Comparison of ENCODE assay signal across 1 cellular context in the genomic region with DNA sequence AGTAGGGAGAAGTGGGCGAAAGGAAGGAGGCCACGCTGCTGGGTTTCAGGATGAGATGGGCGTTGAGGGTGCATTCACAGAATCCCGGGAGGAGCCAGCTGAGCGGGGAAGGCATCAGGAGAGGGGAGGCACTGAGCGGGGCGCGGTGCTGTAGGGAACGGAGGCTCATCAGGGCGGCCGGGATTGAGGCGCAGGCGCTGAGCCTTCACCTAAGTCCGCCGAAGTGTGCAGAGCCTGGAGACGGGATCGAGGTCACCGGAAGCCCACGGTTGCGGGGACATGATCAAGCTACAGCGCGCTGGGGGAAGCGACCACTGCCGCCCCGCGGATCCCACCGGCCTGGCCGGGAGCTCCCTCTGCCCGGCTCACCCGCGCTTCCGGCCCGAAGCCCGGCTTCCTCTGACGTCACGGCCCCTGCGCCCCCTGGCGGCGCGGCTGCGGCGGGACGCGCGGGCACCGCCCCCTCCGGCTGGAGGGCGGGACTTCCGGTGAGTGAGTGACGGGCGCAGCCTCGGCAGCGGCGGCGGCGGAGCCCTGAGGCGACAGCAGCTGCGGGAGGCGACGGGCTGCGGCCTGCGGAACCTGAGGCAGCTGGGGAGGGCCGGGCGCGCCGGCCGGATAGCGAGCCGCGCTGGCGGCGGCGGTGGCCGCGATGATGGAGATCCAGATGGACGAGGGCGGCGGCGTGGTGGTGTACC.
TF ChIP-seq lines count a peak whose summit lies in the region.

A gene with protein sequence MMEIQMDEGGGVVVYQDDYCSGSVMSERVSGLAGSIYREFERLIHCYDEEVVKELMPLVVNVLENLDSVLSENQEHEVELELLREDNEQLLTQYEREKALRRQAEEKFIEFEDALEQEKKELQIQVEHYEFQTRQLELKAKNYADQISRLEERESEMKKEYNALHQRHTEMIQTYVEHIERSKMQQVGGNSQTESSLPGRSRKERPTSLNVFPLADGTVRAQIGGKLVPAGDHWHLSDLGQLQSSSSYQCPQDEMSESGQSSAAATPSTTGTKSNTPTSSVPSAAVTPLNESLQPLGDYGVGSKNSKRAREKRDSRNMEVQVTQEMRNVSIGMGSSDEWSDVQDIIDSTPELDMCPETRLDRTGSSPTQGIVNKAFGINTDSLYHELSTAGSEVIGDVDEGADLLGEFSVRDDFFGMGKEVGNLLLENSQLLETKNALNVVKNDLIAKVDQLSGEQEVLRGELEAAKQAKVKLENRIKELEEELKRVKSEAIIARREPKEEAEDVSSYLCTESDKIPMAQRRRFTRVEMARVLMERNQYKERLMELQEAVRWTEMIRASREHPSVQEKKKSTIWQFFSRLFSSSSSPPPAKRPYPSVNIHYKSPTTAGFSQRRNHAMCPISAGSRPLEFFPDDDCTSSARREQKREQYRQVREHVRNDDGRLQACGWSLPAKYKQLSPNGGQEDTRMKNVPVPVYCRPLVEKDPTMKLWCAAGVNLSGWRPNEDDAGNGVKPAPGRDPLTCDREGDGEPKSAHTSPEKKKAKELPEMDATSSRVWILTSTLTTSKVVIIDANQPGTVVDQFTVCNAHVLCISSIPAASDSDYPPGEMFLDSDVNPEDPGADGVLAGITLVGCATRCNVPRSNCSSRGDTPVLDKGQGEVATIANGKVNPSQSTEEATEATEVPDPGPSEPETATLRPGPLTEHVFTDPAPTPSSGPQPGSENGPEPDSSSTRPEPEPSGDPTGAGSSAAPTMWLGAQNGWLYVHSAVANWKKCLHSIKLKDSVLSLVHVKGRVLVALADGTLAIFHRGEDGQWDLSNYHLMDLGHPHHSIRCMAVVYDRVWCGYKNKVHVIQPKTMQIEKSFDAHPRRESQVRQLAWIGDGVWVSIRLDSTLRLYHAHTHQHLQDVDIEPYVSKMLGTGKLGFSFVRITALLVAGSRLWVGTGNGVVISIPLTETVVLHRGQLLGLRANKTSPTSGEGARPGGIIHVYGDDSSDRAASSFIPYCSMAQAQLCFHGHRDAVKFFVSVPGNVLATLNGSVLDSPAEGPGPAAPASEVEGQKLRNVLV (N-terminal part only) (plus strand): TSS at position 508 of the 698 bp plus-strand sequence. CDS start 145 bp downstream, at position 653.

TF ChIP-seq in HepG2, 621 proteins besides CTCF, POLR2A, EP300 and RAD21 (continued from another document and continues in another):
- TF ChIP-seq, protein P1, sequence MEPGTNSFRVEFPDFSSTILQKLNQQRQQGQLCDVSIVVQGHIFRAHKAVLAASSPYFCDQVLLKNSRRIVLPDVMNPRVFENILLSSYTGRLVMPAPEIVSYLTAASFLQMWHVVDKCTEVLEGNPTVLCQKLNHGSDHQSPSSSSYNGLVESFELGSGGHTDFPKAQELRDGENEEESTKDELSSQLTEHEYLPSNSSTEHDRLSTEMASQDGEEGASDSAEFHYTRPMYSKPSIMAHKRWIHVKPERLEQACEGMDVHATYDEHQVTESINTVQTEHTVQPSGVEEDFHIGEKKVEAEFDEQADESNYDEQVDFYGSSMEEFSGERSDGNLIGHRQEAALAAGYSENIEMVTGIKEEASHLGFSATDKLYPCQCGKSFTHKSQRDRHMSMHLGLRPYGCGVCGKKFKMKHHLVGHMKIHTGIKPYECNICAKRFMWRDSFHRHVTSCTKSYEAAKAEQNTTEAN (CRISPR knock-in tag; conservative IDR thresholded peaks at IDR 0.05) = no peak; the same call in 1 of the 2 replicates
- no peak for TF ChIP-seq RFXANK (CRISPR knock-in tag; IDR thresholded peaks at IDR 0.05)
- TF ChIP-seq ZSCAN20 (CRISPR knock-in tag; IDR thresholded peaks at IDR 0.05; ENCODE audit: borderline replicate concordance) = peak; percentile 53; the same call in 1 of the 2 replicates
- no peak for TF ChIP-seq NR2F6 (IDR thresholded peaks at IDR 0.05)
- no peak for TF ChIP-seq NR2F6 (CRISPR knock-in tag; IDR thresholded peaks at IDR 0.05)
- TF ChIP-seq ZNF333 (CRISPR knock-in tag; IDR thresholded peaks at IDR 0.05; ENCODE audit: borderline replicate concordance) = no peak
- TF ChIP-seq ARHGAP35 (CRISPR knock-in tag; IDR thresholded peaks at IDR 0.05; ENCODE audit: borderline replicate concordance) = no peak
- TF ChIP-seq, protein P2, sequence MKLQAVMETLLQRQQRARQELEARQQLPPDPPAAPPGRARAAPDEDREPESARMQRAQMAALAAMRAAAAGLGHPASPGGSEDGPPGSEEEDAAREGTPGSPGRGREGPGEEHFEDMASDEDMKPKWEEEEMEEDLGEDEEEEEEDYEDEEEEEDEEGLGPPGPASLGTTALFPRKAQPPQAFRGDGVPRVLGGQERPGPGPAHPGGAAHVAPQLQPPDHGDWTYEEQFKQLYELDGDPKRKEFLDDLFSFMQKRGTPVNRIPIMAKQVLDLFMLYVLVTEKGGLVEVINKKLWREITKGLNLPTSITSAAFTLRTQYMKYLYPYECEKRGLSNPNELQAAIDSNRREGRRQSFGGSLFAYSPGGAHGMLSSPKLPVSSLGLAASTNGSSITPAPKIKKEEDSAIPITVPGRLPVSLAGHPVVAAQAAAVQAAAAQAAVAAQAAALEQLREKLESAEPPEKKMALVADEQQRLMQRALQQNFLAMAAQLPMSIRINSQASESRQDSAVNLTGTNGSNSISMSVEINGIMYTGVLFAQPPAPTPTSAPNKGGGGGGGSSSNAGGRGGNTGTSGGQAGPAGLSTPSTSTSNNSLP (IDR thresholded peaks at IDR 0.05; ENCODE audit: low read depth, low read length) = no peak
- TF ChIP-seq MEF2D (CRISPR knock-in tag; IDR thresholded peaks at IDR 0.05) = no peak; the same call in 1 of the 2 replicates
- TF ChIP-seq, protein P3, sequence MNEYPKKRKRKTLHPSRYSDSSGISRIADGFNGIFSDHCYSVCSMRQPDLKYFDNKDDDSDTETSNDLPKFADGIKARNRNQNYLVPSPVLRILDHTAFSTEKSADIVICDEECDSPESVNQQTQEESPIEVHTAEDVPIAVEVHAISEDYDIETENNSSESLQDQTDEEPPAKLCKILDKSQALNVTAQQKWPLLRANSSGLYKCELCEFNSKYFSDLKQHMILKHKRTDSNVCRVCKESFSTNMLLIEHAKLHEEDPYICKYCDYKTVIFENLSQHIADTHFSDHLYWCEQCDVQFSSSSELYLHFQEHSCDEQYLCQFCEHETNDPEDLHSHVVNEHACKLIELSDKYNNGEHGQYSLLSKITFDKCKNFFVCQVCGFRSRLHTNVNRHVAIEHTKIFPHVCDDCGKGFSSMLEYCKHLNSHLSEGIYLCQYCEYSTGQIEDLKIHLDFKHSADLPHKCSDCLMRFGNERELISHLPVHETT (CRISPR knock-in tag; conservative IDR thresholded peaks at IDR 0.05) = peak; percentile 51; the same call in 1 of the 2 replicates
- TF ChIP-seq, protein P4, sequence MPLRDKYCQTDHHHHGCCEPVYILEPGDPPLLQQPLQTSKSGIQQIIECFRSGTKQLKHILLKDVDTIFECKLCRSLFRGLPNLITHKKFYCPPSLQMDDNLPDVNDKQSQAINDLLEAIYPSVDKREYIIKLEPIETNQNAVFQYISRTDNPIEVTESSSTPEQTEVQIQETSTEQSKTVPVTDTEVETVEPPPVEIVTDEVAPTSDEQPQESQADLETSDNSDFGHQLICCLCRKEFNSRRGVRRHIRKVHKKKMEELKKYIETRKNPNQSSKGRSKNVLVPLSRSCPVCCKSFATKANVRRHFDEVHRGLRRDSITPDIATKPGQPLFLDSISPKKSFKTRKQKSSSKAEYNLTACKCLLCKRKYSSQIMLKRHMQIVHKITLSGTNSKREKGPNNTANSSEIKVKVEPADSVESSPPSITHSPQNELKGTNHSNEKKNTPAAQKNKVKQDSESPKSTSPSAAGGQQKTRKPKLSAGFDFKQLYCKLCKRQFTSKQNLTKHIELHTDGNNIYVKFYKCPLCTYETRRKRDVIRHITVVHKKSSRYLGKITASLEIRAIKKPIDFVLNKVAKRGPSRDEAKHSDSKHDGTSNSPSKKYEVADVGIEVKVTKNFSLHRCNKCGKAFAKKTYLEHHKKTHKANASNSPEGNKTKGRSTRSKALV (CRISPR knock-in tag; IDR thresholded peaks at IDR 0.05) = peak; percentile 52; the same call in 1 of the 2 replicates
- no peak for TF ChIP-seq PHB2 (IDR thresholded peaks at IDR 0.05; ENCODE audit: partially characterized antibody)
- TF ChIP-seq, protein P5, sequence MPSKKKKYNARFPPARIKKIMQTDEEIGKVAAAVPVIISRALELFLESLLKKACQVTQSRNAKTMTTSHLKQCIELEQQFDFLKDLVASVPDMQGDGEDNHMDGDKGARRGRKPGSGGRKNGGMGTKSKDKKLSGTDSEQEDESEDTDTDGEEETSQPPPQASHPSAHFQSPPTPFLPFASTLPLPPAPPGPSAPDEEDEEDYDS (CRISPR knock-in tag; IDR thresholded peaks at IDR 0.05) = no peak; the same call in 1 of the 2 replicates
- TF ChIP-seq RBM39 (IDR thresholded peaks at IDR 0.05; ENCODE audit: low read depth, low read length, poor library complexity, severe bottlenecking) = peak; percentile 34
- TF ChIP-seq RNF2 (conservative IDR thresholded peaks at IDR 0.05; ENCODE audit: low read depth) = no peak; the same call in 1 of the 2 replicates
- no peak for TF ChIP-seq ZNF768 (CRISPR knock-in tag; IDR thresholded peaks at IDR 0.05)
- no peak for TF ChIP-seq NFE2L1 (CRISPR knock-in tag; IDR thresholded peaks at IDR 0.05; ENCODE audit: borderline replicate concordance)
- no peak for TF ChIP-seq ZNF30 (CRISPR knock-in tag; IDR thresholded peaks at IDR 0.05)
- TF ChIP-seq ZNF564 (CRISPR knock-in tag; IDR thresholded peaks at IDR 0.05) = no peak; the same call in 1 of the 2 replicates
- peak; percentile 86; the same call in 1 of the 2 replicates for TF ChIP-seq SRY (CRISPR knock-in tag; IDR thresholded peaks at IDR 0.05)
- peak; percentile 95 for TF ChIP-seq BRD4 (CRISPR knock-in tag; IDR thresholded peaks at IDR 0.05)
- TF ChIP-seq, protein P6, sequence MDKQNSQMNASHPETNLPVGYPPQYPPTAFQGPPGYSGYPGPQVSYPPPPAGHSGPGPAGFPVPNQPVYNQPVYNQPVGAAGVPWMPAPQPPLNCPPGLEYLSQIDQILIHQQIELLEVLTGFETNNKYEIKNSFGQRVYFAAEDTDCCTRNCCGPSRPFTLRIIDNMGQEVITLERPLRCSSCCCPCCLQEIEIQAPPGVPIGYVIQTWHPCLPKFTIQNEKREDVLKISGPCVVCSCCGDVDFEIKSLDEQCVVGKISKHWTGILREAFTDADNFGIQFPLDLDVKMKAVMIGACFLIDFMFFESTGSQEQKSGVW (CRISPR knock-in tag; IDR thresholded peaks at IDR 0.05; ENCODE audit: borderline replicate concordance) = no peak
- TF ChIP-seq, protein P7, sequence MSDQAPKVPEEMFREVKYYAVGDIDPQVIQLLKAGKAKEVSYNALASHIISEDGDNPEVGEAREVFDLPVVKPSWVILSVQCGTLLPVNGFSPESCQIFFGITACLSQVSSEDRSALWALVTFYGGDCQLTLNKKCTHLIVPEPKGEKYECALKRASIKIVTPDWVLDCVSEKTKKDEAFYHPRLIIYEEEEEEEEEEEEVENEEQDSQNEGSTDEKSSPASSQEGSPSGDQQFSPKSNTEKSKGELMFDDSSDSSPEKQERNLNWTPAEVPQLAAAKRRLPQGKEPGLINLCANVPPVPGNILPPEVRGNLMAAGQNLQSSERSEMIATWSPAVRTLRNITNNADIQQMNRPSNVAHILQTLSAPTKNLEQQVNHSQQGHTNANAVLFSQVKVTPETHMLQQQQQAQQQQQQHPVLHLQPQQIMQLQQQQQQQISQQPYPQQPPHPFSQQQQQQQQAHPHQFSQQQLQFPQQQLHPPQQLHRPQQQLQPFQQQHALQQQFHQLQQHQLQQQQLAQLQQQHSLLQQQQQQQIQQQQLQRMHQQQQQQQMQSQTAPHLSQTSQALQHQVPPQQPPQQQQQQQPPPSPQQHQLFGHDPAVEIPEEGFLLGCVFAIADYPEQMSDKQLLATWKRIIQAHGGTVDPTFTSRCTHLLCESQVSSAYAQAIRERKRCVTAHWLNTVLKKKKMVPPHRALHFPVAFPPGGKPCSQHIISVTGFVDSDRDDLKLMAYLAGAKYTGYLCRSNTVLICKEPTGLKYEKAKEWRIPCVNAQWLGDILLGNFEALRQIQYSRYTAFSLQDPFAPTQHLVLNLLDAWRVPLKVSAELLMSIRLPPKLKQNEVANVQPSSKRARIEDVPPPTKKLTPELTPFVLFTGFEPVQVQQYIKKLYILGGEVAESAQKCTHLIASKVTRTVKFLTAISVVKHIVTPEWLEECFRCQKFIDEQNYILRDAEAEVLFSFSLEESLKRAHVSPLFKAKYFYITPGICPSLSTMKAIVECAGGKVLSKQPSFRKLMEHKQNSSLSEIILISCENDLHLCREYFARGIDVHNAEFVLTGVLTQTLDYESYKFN (CRISPR knock-in tag; conservative IDR thresholded peaks at IDR 0.05) = peak; percentile 58
- no peak for TF ChIP-seq ZNF782 (CRISPR knock-in tag; IDR thresholded peaks at IDR 0.05; ENCODE audit: borderline replicate concordance)
- TF ChIP-seq GPN1 (CRISPR knock-in tag; IDR thresholded peaks at IDR 0.05; ENCODE audit: borderline replicate concordance) = no peak
- TF ChIP-seq, protein P8, sequence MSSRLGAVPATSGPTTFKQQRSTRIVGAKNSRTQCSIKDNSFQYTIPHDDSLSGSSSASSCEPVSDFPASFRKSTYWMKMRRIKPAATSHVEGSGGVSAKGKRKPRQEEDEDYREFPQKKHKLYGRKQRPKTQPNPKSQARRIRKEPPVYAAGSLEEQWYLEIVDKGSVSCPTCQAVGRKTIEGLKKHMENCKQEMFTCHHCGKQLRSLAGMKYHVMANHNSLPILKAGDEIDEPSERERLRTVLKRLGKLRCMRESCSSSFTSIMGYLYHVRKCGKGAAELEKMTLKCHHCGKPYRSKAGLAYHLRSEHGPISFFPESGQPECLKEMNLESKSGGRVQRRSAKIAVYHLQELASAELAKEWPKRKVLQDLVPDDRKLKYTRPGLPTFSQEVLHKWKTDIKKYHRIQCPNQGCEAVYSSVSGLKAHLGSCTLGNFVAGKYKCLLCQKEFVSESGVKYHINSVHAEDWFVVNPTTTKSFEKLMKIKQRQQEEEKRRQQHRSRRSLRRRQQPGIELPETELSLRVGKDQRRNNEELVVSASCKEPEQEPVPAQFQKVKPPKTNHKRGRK (CRISPR knock-in tag; IDR thresholded peaks at IDR 0.05) = no peak
- TF ChIP-seq ZBTB7A (CRISPR knock-in tag; IDR thresholded peaks at IDR 0.05) = 0 out of 2 replicates have a peak, but pooled peaks have one; percentile 55
- TF ChIP-seq, protein P9, sequence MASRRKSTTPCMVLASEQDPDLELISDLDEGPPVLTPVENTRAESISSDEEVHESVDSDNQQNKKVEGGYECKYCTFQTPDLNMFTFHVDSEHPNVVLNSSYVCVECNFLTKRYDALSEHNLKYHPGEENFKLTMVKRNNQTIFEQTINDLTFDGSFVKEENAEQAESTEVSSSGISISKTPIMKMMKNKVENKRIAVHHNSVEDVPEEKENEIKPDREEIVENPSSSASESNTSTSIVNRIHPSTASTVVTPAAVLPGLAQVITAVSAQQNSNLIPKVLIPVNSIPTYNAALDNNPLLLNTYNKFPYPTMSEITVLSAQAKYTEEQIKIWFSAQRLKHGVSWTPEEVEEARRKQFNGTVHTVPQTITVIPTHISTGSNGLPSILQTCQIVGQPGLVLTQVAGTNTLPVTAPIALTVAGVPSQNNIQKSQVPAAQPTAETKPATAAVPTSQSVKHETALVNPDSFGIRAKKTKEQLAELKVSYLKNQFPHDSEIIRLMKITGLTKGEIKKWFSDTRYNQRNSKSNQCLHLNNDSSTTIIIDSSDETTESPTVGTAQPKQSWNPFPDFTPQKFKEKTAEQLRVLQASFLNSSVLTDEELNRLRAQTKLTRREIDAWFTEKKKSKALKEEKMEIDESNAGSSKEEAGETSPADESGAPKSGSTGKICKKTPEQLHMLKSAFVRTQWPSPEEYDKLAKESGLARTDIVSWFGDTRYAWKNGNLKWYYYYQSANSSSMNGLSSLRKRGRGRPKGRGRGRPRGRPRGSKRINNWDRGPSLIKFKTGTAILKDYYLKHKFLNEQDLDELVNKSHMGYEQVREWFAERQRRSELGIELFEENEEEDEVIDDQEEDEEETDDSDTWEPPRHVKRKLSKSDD (CRISPR knock-in tag; IDR thresholded peaks at IDR 0.05; ENCODE audit: low read depth) = peak; percentile 66; the same call in 1 of the 2 replicates
